ENCODE assay signal across 8 cellular contexts in the genomic region with DNA sequence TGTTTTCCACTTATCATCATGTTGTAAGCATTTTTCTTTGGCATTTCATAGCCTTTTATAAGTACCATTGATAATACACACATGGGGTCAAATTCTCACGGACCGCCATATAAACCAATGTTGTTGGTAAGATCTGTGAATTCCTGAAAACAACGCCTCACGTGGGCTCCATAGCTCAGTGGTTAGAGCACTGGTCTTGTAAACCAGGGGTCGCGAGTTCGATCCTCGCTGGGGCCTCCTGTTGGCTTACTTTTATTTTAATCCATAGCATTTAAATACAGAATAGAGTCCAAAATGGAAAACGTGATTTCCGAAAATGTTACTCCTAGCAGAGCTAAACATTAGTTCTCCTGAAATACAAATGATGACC.
DNase-seq lines count a peak whose midpoint lies in the region; ATAC-seq and TF ChIP-seq lines count a peak whose summit lies in the region.

No MANE protein-coding gene starts in this region.

- peak overlapping the region; percentile 42 to 63 (median 51); a peak in 18 of 20 replicates for H3K4me3 ChIP-seq in BLaER1 treated with 17β-estradiol and CSF1 and Interleukin-3, amounts not matched to agents 10 nM and 100 nM
- H3K4me3 ChIP-seq in HUES6 (ENCODE audit: low read depth, low read length) (peak overlapping the region; percentile 84), SK-N-SH (ENCODE audit: low read depth in 2 of 2, low read length in 1 of 2) (peak overlapping the region; percentile 64 to 65), prostate gland (peak overlapping the region; percentile 24), uterus (peak overlapping the region; percentile 22 to 41)

- H3K27ac Mint-ChIP-seq in activated naive CD8-positive, alpha-beta T cell treated with anti-CD3 and anti-CD28 coated beads for 36 hours, result peak overlapping the region; percentile 71

- peak overlapping the region in 7 of 11 experiments; percentile 67 to 87 (median 81); a peak in 7 of 22 replicates for H3K27ac ChIP-seq in BLaER1 treated with 17β-estradiol and CSF1 and Interleukin-3, amounts not matched to agents 10 nM and 100 nM
- H3K27ac ChIP-seq in HUES6 (ENCODE audit: low read depth, low read length) (no peak overlapping the region), SK-N-SH (ENCODE audit: low read depth in 2 of 2, low read length in 1 of 2) (peak overlapping the region; percentile 92 to 94), prostate gland (peak overlapping the region; percentile 68 to 79), uterus (peak overlapping the region; percentile 78 to 82)

- CTCF ChIA-PET in SK-N-SH (lab: Yijun Ruan, JAX), result interaction anchor here (0.6 to 4.2 kb wide), 45 partner anchors 9 to 1376 kb away, joined by 3 to 69 read pairs (median 3); a partner anchor contains a TSS

- H3K79me2 ChIP-seq in SK-N-SH (ENCODE audit: insufficient read depth), result no peaks in the 10 kb centered on the region

- peak overlapping the region; percentile 85 for H2AFZ ChIP-seq in SK-N-SH (ENCODE audit: low read depth)

- no peak; a peak in 1 of 4 replicates for TF ChIP-seq EP300 in SK-N-SH (IDR thresholded peaks at IDR 0.05; ENCODE audit: borderline replicate concordance in 1 of 2, low read depth in 1 of 2, low read length in 1 of 2)

- peaks cover 2% of the 10 kb centered on the region for H3K27me3 Mint-ChIP-seq in activated naive CD8-positive, alpha-beta T cell treated with anti-CD3 and anti-CD28 coated beads for 36 hours

- TF ChIP-seq RAD21 in SK-N-SH (IDR thresholded peaks at IDR 0.05; ENCODE audit: low read length), result no peak

- H3K4me3 Mint-ChIP-seq in activated naive CD8-positive, alpha-beta T cell treated with anti-CD3 and anti-CD28 coated beads for 36 hours, result peak overlapping the region; percentile 52

- no peaks in the 10 kb centered on the region for H3K9me3 Mint-ChIP-seq in activated naive CD8-positive, alpha-beta T cell treated with anti-CD3 and anti-CD28 coated beads for 36 hours

- peak; percentile 64 for DNase-seq in GM20000 (ENCODE audit: low spot score)
- peak; percentile 62 for DNase-seq in SK-N-SH
- DNase-seq in activated naive CD8-positive, alpha-beta T cell treated with anti-CD3 and anti-CD28 coated beads for 36 hours, result peak; percentile 63
- DNase-seq in left cardiac atrium, result peak; percentile 61
- peak; percentile 22 for DNase-seq in prostate gland (ENCODE audit: low spot score)
- DNase-seq in uterus, result peak; percentile 51 to 61

- TF ChIP-seq POLR2A in prostate gland (IDR thresholded peaks at IDR 0.05) (no peak), uterus (IDR thresholded peaks at IDR 0.05) (no peak)

- H3K36me3 Mint-ChIP-seq in activated naive CD8-positive, alpha-beta T cell treated with anti-CD3 and anti-CD28 coated beads for 36 hours, result peaks cover 3% of the 10 kb centered on the region

- POLR2A ChIA-PET in SK-N-SH (lab: Yijun Ruan, JAX), result interaction anchor here (0.8 to 2.1 kb wide), 6 partner anchors 82 to 248 kb away, joined by 3 to 9 read pairs (median 4); a partner anchor contains a TSS

- no peaks in the 10 kb centered on the region for H3K27me3 ChIP-seq in BLaER1 treated with 17β-estradiol and CSF1 and Interleukin-3, amounts not matched to agents 10 nM and 100 nM
- no peaks in the 10 kb centered on the region for H3K27me3 ChIP-seq in HUES6 (ENCODE audit: control insufficient read depth, insufficient read depth, low read length)
- no peaks in the 10 kb centered on the region for H3K27me3 ChIP-seq in SK-N-SH (ENCODE audit: insufficient read depth)
- no peaks in the 10 kb centered on the region for H3K27me3 ChIP-seq in prostate gland (replicated peaks; ENCODE audit: insufficient read depth)
- H3K27me3 ChIP-seq in uterus, result no peaks in the 10 kb centered on the region

- H3F3A ChIP-seq in SK-N-SH (replicated peaks; ENCODE audit: insufficient read depth), result peaks cover 3% of the 10 kb centered on the region

- H3K9ac ChIP-seq in BLaER1 treated with 17β-estradiol and CSF1 and Interleukin-3, amounts not matched to agents 10 nM and 100 nM, result peak overlapping the region; percentile 67 to 86 (median 78); a peak in 19 of 22 replicates
- H3K9ac ChIP-seq in HUES6 (ENCODE audit: low read length) (peak overlapping the region; percentile 64), SK-N-SH (peak overlapping the region; percentile 59)

- intact Hi-C loops in left cardiac atrium (cut with DNase I), result loop anchor here (1.0 to 10.0 kb wide), 3 partner anchors 167 to 250 kb away; a partner anchor contains a TSS
- intact Hi-C loops in prostate gland (cut with DNase I), result loop anchor here (2.0 kb wide), 1 partner anchor 170 kb away; no protein-coding TSS in a partner anchor
- intact Hi-C loops in uterus (cut with DNase I; ENCODE audit: low total_unique reads), result loop anchor here (10.0 kb wide), 1 partner anchor 170 kb away; no protein-coding TSS in a partner anchor

- H3K4me2 ChIP-seq in BLaER1 treated with 17β-estradiol and CSF1 and Interleukin-3, amounts not matched to agents 10 nM and 100 nM, result peak overlapping the region; percentile 53 to 93 (median 78)
- peak overlapping the region; percentile 79 for H3K4me2 ChIP-seq in SK-N-SH

- peak; percentile 19 to 48 for ATAC-seq in left cardiac atrium

- H3K9me3 ChIP-seq in BLaER1 treated with 17β-estradiol and CSF1 and Interleukin-3, amounts not matched to agents 10 nM and 100 nM (replicated peaks in 1 of 11), result no peaks in the 10 kb centered on the region
- 0 out of 2 replicates have a peak, but pooled peaks cover 3% of the 10 kb centered on the region for H3K9me3 ChIP-seq in HUES6 (ENCODE audit: control insufficient read depth, insufficient read depth, low read depth, low read length)
- H3K9me3 ChIP-seq in SK-N-SH, result no peaks in the 10 kb centered on the region
- no peaks in the 10 kb centered on the region for H3K9me3 ChIP-seq in prostate gland
- no peaks in the 10 kb centered on the region for H3K9me3 ChIP-seq in uterus

- H3K4me1 Mint-ChIP-seq in activated naive CD8-positive, alpha-beta T cell treated with anti-CD3 and anti-CD28 coated beads for 36 hours, result peaks cover 10% of the 10 kb centered on the region

- WGBS in SK-N-SH (ENCODE audit: low lambda C conversion rate), result 1% methylated on average over 10 of the region's 10 CpGs
- 20% methylated on average over 10 of the region's 10 CpGs for WGBS in prostate gland

- H3K9me2 ChIP-seq in SK-N-SH, result no peaks in the 10 kb centered on the region

- TF ChIP-seq CTCF in GM20000 (IDR thresholded peaks at IDR 0.05; ENCODE audit: extremely low read depth, missing control alignments), result no peak
- TF ChIP-seq CTCF in SK-N-SH (IDR thresholded peaks at IDR 0.05), result no peak
- TF ChIP-seq CTCF in prostate gland (IDR thresholded peaks at IDR 0.05), result no peak
- TF ChIP-seq CTCF in uterus (IDR thresholded peaks at IDR 0.05), result no peak

- peaks cover 5 to 16% (median 13%) of the 10 kb centered on the region in 10 experiments; a peak in 15 of 20 replicates for H3K4me1 ChIP-seq in BLaER1 treated with 17β-estradiol and CSF1 and Interleukin-3, amounts not matched to agents 10 nM and 100 nM
- H3K4me1 ChIP-seq in HUES6 (ENCODE audit: control insufficient read depth, insufficient read depth, low read length), result no peaks in the 10 kb centered on the region
- peaks cover 0 to 4% of the 10 kb centered on the region in 2 experiments; a peak in 2 of 4 replicates for H3K4me1 ChIP-seq in SK-N-SH (ENCODE audit: control insufficient read depth in 1 of 2, insufficient read depth in 2 of 2, low read depth in 1 of 2, low read length in 1 of 2)
- no peaks in the 10 kb centered on the region for H3K4me1 ChIP-seq in prostate gland (replicated peaks)
- H3K4me1 ChIP-seq in uterus, result no peaks in the 10 kb centered on the region

- H3K36me3 ChIP-seq in BLaER1 treated with 17β-estradiol and CSF1 and Interleukin-3, amounts not matched to agents 10 nM and 100 nM, result no peaks in the 10 kb centered on the region
- no peaks in the 10 kb centered on the region for H3K36me3 ChIP-seq in HUES6 (ENCODE audit: control insufficient read depth, insufficient read depth, low read length)
- no peaks in the 10 kb centered on the region for H3K36me3 ChIP-seq in SK-N-SH (replicated peaks in 1 of 2; ENCODE audit: control insufficient read depth in 1 of 2, insufficient read depth in 2 of 2, low read length in 1 of 2)
- no peaks in the 10 kb centered on the region for H3K36me3 ChIP-seq in prostate gland
- no peaks in the 10 kb centered on the region for H3K36me3 ChIP-seq in uterus

- no peaks in the 10 kb centered on the region for H4K20me1 ChIP-seq in BLaER1 treated with 17β-estradiol and CSF1 and Interleukin-3, amounts not matched to agents 10 nM and 100 nM
- H4K20me1 ChIP-seq in SK-N-SH (ENCODE audit: insufficient read depth), result no peaks in the 10 kb centered on the region

TF ChIP-seq in SK-N-SH, 30 proteins besides CTCF, POLR2A, EP300 and RAD21 (continues in another document):
- TF ChIP-seq RCOR1 (IDR thresholded peaks at IDR 0.05; ENCODE audit: low read length) (peak; percentile 41; the same call in 1 of the 2 replicates), TAF1 (IDR thresholded peaks at IDR 0.05; ENCODE audit: borderline replicate concordance, low read depth, low read length) (no peak), FOXM1 (IDR thresholded peaks at IDR 0.05; ENCODE audit: low read depth) (no peak)
- TF ChIP-seq, protein P1, sequence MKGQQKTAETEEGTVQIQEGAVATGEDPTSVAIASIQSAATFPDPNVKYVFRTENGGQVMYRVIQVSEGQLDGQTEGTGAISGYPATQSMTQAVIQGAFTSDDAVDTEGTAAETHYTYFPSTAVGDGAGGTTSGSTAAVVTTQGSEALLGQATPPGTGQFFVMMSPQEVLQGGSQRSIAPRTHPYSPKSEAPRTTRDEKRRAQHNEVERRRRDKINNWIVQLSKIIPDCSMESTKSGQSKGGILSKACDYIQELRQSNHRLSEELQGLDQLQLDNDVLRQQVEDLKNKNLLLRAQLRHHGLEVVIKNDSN (IDR thresholded peaks at IDR 0.05; ENCODE audit: borderline replicate concordance, low read depth), result peak; percentile 76; the same call in 1 of the 2 replicates
- TF ChIP-seq, protein P2, sequence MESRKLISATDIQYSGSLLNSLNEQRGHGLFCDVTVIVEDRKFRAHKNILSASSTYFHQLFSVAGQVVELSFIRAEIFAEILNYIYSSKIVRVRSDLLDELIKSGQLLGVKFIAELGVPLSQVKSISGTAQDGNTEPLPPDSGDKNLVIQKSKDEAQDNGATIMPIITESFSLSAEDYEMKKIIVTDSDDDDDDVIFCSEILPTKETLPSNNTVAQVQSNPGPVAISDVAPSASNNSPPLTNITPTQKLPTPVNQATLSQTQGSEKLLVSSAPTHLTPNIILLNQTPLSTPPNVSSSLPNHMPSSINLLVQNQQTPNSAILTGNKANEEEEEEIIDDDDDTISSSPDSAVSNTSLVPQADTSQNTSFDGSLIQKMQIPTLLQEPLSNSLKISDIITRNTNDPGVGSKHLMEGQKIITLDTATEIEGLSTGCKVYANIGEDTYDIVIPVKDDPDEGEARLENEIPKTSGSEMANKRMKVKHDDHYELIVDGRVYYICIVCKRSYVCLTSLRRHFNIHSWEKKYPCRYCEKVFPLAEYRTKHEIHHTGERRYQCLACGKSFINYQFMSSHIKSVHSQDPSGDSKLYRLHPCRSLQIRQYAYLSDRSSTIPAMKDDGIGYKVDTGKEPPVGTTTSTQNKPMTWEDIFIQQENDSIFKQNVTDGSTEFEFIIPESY (IDR thresholded peaks at IDR 0.05; ENCODE audit: borderline replicate concordance, low read depth), result no peak

Comparison
In these comparisons a context has a peak if more than half of its experiments do, and no peak if none do; other contexts are left out.
1. H3K4me3 ChIP-seq: peak in every context shown above with its lines; median percentile 84 in HUES6; 64 in SK-N-SH; 51 in BLaER1 treated with 17β-estradiol and CSF1 and Interleukin-3, amounts not matched to agents 10 nM and 100 nM; 32 in uterus; 24 in prostate gland.